In genomic region chr7:28957064-28957821, GRCh38 we compare ENCODE assay signal across 8 cellular contexts. TPM values are rescaled to one million over a fixed set of nuclear protein-coding genes. Genes with fewer than 3 reads are reported as not detected.
DNase-seq lines count a peak whose midpoint lies in the region; ATAC-seq and TF ChIP-seq lines count a peak whose summit lies in the region.

No MANE protein-coding gene starts in this region.

- POLR2A ChIA-PET in activated CD4-positive, alpha-beta memory T cell treated with anti-CD3 and anti-CD28 coated beads, Interleukin-2, amount 10 ng/mL, durations not matched to agents 7 days and 5 days (lab: Charles Lee), result no interaction called here

- peak overlapping the region; percentile 74 for H3K4me2 ChIP-seq in osteoblast (ENCODE audit: insufficient read depth, low read length)

- peak overlapping the region; percentile 14 for H3K27ac Mint-ChIP-seq in activated CD4-positive, alpha-beta memory T cell treated with anti-CD3 and anti-CD28 coated beads, Interleukin-2, amount 10 ng/mL, durations not matched to agents 7 days and 5 days

- TF ChIP-seq CTCF in osteoblast (IDR thresholded peaks at IDR 0.05; ENCODE audit: extremely low read depth, low read depth, low read length), result no peak

- no peak for ATAC-seq in HG02973 (IDR thresholded peaks at IDR 0.05; ENCODE audit: unreplicated experiment)

- DNase-seq in NCI-H1417 (lab: John Stamatoyannopoulos, UW), result peak; percentile 48 to 96 (median 96)
- no peak for DNase-seq in NCI-H1417 treated with DMSO at 0.1 percent for 48 hours (lab: John Stamatoyannopoulos, UW)
- no peak for DNase-seq in activated CD4-positive, alpha-beta memory T cell treated with anti-CD3 and anti-CD28 coated beads, Interleukin-2, amount 10 ng/mL, durations not matched to agents 7 days and 5 days
- DNase-seq in globus pallidus (ENCODE audit: low spot score), result peak; percentile 12
- no peak for DNase-seq in osteoblast (ENCODE audit: insufficient read length, low spot score, missing footprints)
- DNase-seq in occipital lobe (lab: John Stamatoyannopoulos, UW), result no peak
- no peak for DNase-seq in COLO829 (ENCODE audit: low spot score)

- H3K4me1 Mint-ChIP-seq in activated CD4-positive, alpha-beta memory T cell treated with anti-CD3 and anti-CD28 coated beads, Interleukin-2, amount 10 ng/mL, durations not matched to agents 7 days and 5 days, result peaks cover 8% of the 10 kb centered on the region

- CTCF ChIA-PET in activated CD4-positive, alpha-beta memory T cell treated with anti-CD3 and anti-CD28 coated beads, Interleukin-2, amount 10 ng/mL, durations not matched to agents 7 days and 5 days (lab: Charles Lee), result interaction anchor here (0.9 to 2.0 kb wide), 8 partner anchors 18 to 451 kb away, joined by 3 to 11 read pairs (median 6); no protein-coding TSS in a partner anchor

- no peaks in the 10 kb centered on the region for H3K9me3 ChIP-seq in osteoblast (ENCODE audit: low read depth, low read length)

- H3K36me3 Mint-ChIP-seq in activated CD4-positive, alpha-beta memory T cell treated with anti-CD3 and anti-CD28 coated beads, Interleukin-2, amount 10 ng/mL, durations not matched to agents 7 days and 5 days (ENCODE audit: low read depth), result no peaks in the 10 kb centered on the region

- H4K20me1 ChIP-seq in osteoblast (ENCODE audit: insufficient read depth, low read length), result no peaks in the 10 kb centered on the region

- H3K4me3 ChIP-seq in osteoblast (ENCODE audit: insufficient read depth, low read length), result peak overlapping the region; percentile 60

- H3K4me3 Mint-ChIP-seq in activated CD4-positive, alpha-beta memory T cell treated with anti-CD3 and anti-CD28 coated beads, Interleukin-2, amount 10 ng/mL, durations not matched to agents 7 days and 5 days, result peak overlapping the region; percentile 8

- peaks cover 9% of the 10 kb centered on the region for H3K4me1 ChIP-seq in osteoblast (ENCODE audit: insufficient read depth, low read length)

- no peak overlapping the region for H3K27ac ChIP-seq in osteoblast (ENCODE audit: low read depth, low read length)

- no peaks in the 10 kb centered on the region for H3K36me3 ChIP-seq in osteoblast (ENCODE audit: insufficient read depth, low read length)

- H3K9me3 Mint-ChIP-seq in activated CD4-positive, alpha-beta memory T cell treated with anti-CD3 and anti-CD28 coated beads, Interleukin-2, amount 10 ng/mL, durations not matched to agents 7 days and 5 days, result no peaks in the 10 kb centered on the region

- no peaks in the 10 kb centered on the region for H3K79me2 ChIP-seq in osteoblast (ENCODE audit: insufficient read depth, low read length)

- H3K27me3 Mint-ChIP-seq in activated CD4-positive, alpha-beta memory T cell treated with anti-CD3 and anti-CD28 coated beads, Interleukin-2, amount 10 ng/mL, durations not matched to agents 7 days and 5 days, result peaks cover 58% of the 10 kb centered on the region

- peaks cover 60% of the 10 kb centered on the region for H3K27me3 ChIP-seq in osteoblast (ENCODE audit: insufficient read depth, low read length)

- H2AFZ ChIP-seq in osteoblast (ENCODE audit: low read length), result peak overlapping the region; percentile 35

RNA-seq across cellular contexts. Expression of gene TRIL, which starts 0.9 kb away (rescaled TPM):
- under 1 TPM in 1 of 2 experiments, not detected in 1; 0.10 TPM for total RNA-seq in activated CD4-positive, alpha-beta memory T cell treated with anti-CD3 and anti-CD28 coated beads, Interleukin-2, amount 10 ng/mL, durations not matched to agents 7 days and 5 days
- total RNA-seq in osteoblast (0.29 and 0.36 TPM in 2 replicates), occipital lobe (10.9 TPM)

Comparison
In these comparisons a context has a peak if more than half of its experiments do, and no peak if none do; other contexts are left out.
1. DNase-seq: peak in NCI-H1417 (3 of 3) and globus pallidus (single experiment); none in NCI-H1417 treated with DMSO at 0.1 percent for 48 hours (single experiment), activated CD4-positive, alpha-beta memory T cell treated with anti-CD3 and anti-CD28 coated beads, Interleukin-2, amount 10 ng/mL, durations not matched to agents 7 days and 5 days (single experiment), osteoblast (single experiment), occipital lobe (single experiment) and COLO829 (single experiment).